22 cellular contexts compared by ENCODE assay signal in genomic region chr4:123524958-123525628, GRCh38.
DNase-seq lines count a peak whose midpoint lies in the region; ATAC-seq, FAIRE-seq and TF ChIP-seq lines count a peak whose summit lies in the region.
"Had no signal": no experiment of that assay in that cellular context is flagged by ENCODE, and none has a peak within 500 bp of the region (broad histone marks: within the 10 kb centered on the region; RNA-seq: fewer than 3 reads in every experiment).

No MANE protein-coding gene starts in this region.

- TF ChIP-seq CTCF in choroid plexus epithelial cell (conservative IDR thresholded peaks at IDR 0.05; ENCODE audit: low read depth, low read length) (no peak), osteoblast (IDR thresholded peaks at IDR 0.05; ENCODE audit: extremely low read depth, low read depth, low read length) (no peak)

- H3K4me1 ChIP-seq in osteoblast (ENCODE audit: insufficient read depth, low read length) (no peaks in the 10 kb centered on the region), small intestine (ENCODE audit: control insufficient read depth in 2 of 2, insufficient read depth in 1 of 2, low read depth in 1 of 2, low read length in 1 of 2) (no peaks in the 10 kb centered on the region), right cardiac atrium (ENCODE audit: control insufficient read depth, insufficient read depth, low read length) (no peaks in the 10 kb centered on the region)

- H3K4me2 ChIP-seq in osteoblast (ENCODE audit: insufficient read depth, low read length), result no peak overlapping the region

- H3K4me3 ChIP-seq in choroid plexus epithelial cell (ENCODE audit: low read depth, low read length) (no peak overlapping the region), osteoblast (ENCODE audit: insufficient read depth, low read length) (no peak overlapping the region), small intestine (ENCODE audit: low read depth in 1 of 2, low read length in 2 of 2) (no peak overlapping the region), right cardiac atrium (ENCODE audit: low read length) (no peak overlapping the region)

- no peaks in the 10 kb centered on the region for H4K20me1 ChIP-seq in osteoblast (ENCODE audit: insufficient read depth, low read length)

- H3K9me3 ChIP-seq in osteoblast (ENCODE audit: low read depth, low read length), result no peaks in the 10 kb centered on the region
- H3K9me3 ChIP-seq in small intestine (ENCODE audit: control insufficient read depth, low read depth), result no peaks in the 10 kb centered on the region
- no peaks in the 10 kb centered on the region for H3K9me3 ChIP-seq in right cardiac atrium (ENCODE audit: control insufficient read depth, low read length)

- no peak overlapping the region for H2AFZ ChIP-seq in osteoblast (ENCODE audit: low read length)

- intact Hi-C loops in right cardiac atrium (cut with DNase I), result no loop called here

- DNase-seq in DMS153 treated with DMSO at 0.1 percent for 48 hours (lab: John Stamatoyannopoulos, UW; ENCODE audit: unreplicated experiment) (peak; percentile 14), M059J (ENCODE audit: low read depth) (peak; percentile 17), choroid plexus epithelial cell (ENCODE audit: low read depth) (peak; percentile 47), osteoblast (ENCODE audit: insufficient read length, low spot score, missing footprints) (peak; percentile 66), small intestine (no peak), NCI-H187 (lab: John Stamatoyannopoulos, UW) (no peak), right cardiac atrium (no peak)
- DNase-seq: activated CD8-positive, alpha-beta T cell treated with anti-CD3 and anti-CD28 coated beads, Interleukin-2, amount 10 ng/mL, durations not matched to agents 7 days and 5 days; activated naive CD4-positive, alpha-beta T cell; activated T-cell treated with anti-CD3 and anti-CD28 coated beads, Interleukin-2, amount 50 U/mL, for 24 hours; aorta; CD8-positive, alpha-beta memory T cell; cerebellar nuclear complex; effector memory CD4-positive, alpha-beta T cell; midbrain; NCI-H1694; NCI-H345; stimulated activated CD4-positive, alpha-beta T cell treated with anti-CD3 and anti-CD28 coated beads, Interleukin-1b, Interleukin-23, amount 100 ng/mL, for 48 hours; T1000 had no signal

- ATAC-seq in right cardiac atrium, result no peak
- ATAC-seq: activated CD8-positive, alpha-beta T cell treated with anti-CD3 and anti-CD28 coated beads, Interleukin-2, amount 10 ng/mL, durations not matched to agents 7 days and 5 days; esophagus mucosa; natural killer cell treated with Interleukin-12 subunit alpha and Interleukin-12 subunit beta and Interleukin-15 and Interleukin-18, amount 100 ng/mL, for 72 hours; stimulated activated memory B cell treated with anti-CD40 and anti-IgM and Interleukin-4, amounts not matched to agents 10 μg/mL and 1 μg/mL and 100 μg/mL, for 72 hours had no signal

- H3K27ac ChIP-seq in osteoblast (ENCODE audit: low read depth, low read length) (no peak overlapping the region), small intestine (ENCODE audit: low read depth in 1 of 2, low read length in 1 of 2) (no peak overlapping the region), right cardiac atrium (ENCODE audit: low read length) (no peak overlapping the region)

- H3K27me3 ChIP-seq in osteoblast (ENCODE audit: insufficient read depth, low read length) (no peaks in the 10 kb centered on the region), small intestine (ENCODE audit: control insufficient read depth in 2 of 2, insufficient read depth in 2 of 2, low read length in 2 of 2) (no peaks in the 10 kb centered on the region), right cardiac atrium (ENCODE audit: control insufficient read depth, insufficient read depth) (no peaks in the 10 kb centered on the region)

- WGBS in small intestine, 3 donors, result 80 to 88% (median 87%) methylated on average over 5 of the region's 5 CpGs
- 95% methylated on average over 5 of the region's 5 CpGs for WGBS in right cardiac atrium

- H3K36me3 ChIP-seq in osteoblast (ENCODE audit: insufficient read depth, low read length) (no peaks in the 10 kb centered on the region), small intestine (ENCODE audit: control insufficient read depth in 2 of 2, insufficient read depth in 2 of 2, low read length in 2 of 2) (no peaks in the 10 kb centered on the region)

- no peaks in the 10 kb centered on the region for H3K79me2 ChIP-seq in osteoblast (ENCODE audit: insufficient read depth, low read length)

- no peak for FAIRE-seq in small intestine (lab: Jason Lieb, UNC)

Comparison
In these comparisons a context has a peak if more than half of its experiments do, and no peak if none do; other contexts are left out.
1. DNase-seq: peak in DMS153 treated with DMSO at 0.1 percent for 48 hours (single experiment), M059J (single experiment), choroid plexus epithelial cell (single experiment) and osteoblast (single experiment); none in small intestine (single experiment), NCI-H187 (0 of 2) and right cardiac atrium (0 of 3).